13 cellular contexts compared by ENCODE assay signal in genomic region chr3:157491136-157491535, GRCh38. TPM values are rescaled to one million over a fixed set of nuclear protein-coding genes. Genes with fewer than 3 reads are reported as not detected.
"Had no signal": no experiment of that assay in that cellular context is flagged by ENCODE, and none has a peak within 500 bp of the region (broad histone marks: within the 10 kb centered on the region; RNA-seq: fewer than 3 reads in every experiment).

No MANE protein-coding gene starts in this region.

- H3K27me3 ChIP-seq: adrenal gland, gastroesophageal sphincter, heart right ventricle, neural progenitor cell, upper lobe of left lung had no signal

- DNase-seq: activated CD4-positive, alpha-beta T cell treated with anti-CD3 and anti-CD28 coated beads for 36 hours; activated CD8-positive, alpha-beta T cell treated with anti-CD3 and anti-CD28 coated beads for 36 hours; activated effector memory CD4-positive, alpha-beta T cell treated with Interleukin-2 at 50 U/mL for 16 hours; activated T-cell treated with anti-CD3 and anti-CD28 coated beads, Interleukin-2, amount 50 U/mL, for 4 hours; adrenal gland; heart right ventricle; left colon; stimulated activated CD4-positive, alpha-beta T cell treated with anti-CD3 and anti-CD28 coated beads, Interleukin-1b, Interleukin-23, amount 100 ng/mL, for 48 hours; stimulated activated naive CD8-positive, alpha-beta T cell treated with anti-CD3 and anti-CD28 coated beads, Interleukin-15, amount 100 ng/mL, for 72 hours had no signal

- H3K4me3 ChIP-seq: adrenal gland, gastroesophageal sphincter, heart right ventricle, neural progenitor cell, upper lobe of left lung had no signal

- FAIRE-seq: islet of Langerhans had no signal

- H3K36me3 ChIP-seq: adrenal gland, gastroesophageal sphincter, heart right ventricle, neural progenitor cell, upper lobe of left lung had no signal

RNA-seq across cellular contexts. Expression of gene VEPH1, which starts 12.1 kb away (rescaled TPM):
- total RNA-seq: activated CD4-positive, alpha-beta T cell treated with anti-CD3 and anti-CD28 coated beads for 36 hours; activated CD8-positive, alpha-beta T cell treated with anti-CD3 and anti-CD28 coated beads for 36 hours had no signal
